ENCODE assay signal across 1 cellular context in the genomic region with DNA sequence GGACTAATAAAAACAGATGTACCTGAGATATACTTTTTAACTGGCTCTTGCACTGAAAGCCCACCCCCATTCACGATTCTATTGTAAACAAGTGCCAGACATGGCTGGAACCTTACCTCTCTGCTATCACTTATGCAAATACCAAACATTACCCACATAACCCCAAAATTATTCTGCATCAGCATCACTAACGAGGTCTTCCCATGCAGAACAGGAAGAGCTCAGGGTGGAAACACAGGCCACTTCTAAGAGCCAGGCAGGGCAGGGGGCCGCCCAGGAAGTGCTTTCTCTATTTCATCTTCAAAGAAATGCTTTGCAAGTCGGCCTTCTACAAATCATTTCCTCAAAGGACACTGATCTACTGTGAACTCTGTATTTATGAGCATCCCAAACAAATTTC.
TF ChIP-seq lines count a peak whose summit lies in the region.

No MANE protein-coding gene starts in this region.

TF ChIP-seq in GM23338, 12 proteins besides CTCF, POLR2A, EP300 and RAD21 (continued from another document):
- TF ChIP-seq, protein P1, sequence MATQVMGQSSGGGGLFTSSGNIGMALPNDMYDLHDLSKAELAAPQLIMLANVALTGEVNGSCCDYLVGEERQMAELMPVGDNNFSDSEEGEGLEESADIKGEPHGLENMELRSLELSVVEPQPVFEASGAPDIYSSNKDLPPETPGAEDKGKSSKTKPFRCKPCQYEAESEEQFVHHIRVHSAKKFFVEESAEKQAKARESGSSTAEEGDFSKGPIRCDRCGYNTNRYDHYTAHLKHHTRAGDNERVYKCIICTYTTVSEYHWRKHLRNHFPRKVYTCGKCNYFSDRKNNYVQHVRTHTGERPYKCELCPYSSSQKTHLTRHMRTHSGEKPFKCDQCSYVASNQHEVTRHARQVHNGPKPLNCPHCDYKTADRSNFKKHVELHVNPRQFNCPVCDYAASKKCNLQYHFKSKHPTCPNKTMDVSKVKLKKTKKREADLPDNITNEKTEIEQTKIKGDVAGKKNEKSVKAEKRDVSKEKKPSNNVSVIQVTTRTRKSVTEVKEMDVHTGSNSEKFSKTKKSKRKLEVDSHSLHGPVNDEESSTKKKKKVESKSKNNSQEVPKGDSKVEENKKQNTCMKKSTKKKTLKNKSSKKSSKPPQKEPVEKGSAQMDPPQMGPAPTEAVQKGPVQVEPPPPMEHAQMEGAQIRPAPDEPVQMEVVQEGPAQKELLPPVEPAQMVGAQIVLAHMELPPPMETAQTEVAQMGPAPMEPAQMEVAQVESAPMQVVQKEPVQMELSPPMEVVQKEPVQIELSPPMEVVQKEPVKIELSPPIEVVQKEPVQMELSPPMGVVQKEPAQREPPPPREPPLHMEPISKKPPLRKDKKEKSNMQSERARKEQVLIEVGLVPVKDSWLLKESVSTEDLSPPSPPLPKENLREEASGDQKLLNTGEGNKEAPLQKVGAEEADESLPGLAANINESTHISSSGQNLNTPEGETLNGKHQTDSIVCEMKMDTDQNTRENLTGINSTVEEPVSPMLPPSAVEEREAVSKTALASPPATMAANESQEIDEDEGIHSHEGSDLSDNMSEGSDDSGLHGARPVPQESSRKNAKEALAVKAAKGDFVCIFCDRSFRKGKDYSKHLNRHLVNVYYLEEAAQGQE (IDR thresholded peaks at IDR 0.05; ENCODE audit: unreplicated experiment): no peak
- TF ChIP-seq POLR2AphosphoS5 (IDR thresholded peaks at IDR 0.05; ENCODE audit: low read depth) (no peak), ZNF331 (CRISPR knock-in tag; IDR thresholded peaks at IDR 0.05; ENCODE audit: low read depth) (no peak), JUNB (IDR thresholded peaks at IDR 0.05; ENCODE audit: unreplicated experiment) (no peak)
